Comparison of ENCODE assay signal across 12 cellular contexts in the genomic region with DNA sequence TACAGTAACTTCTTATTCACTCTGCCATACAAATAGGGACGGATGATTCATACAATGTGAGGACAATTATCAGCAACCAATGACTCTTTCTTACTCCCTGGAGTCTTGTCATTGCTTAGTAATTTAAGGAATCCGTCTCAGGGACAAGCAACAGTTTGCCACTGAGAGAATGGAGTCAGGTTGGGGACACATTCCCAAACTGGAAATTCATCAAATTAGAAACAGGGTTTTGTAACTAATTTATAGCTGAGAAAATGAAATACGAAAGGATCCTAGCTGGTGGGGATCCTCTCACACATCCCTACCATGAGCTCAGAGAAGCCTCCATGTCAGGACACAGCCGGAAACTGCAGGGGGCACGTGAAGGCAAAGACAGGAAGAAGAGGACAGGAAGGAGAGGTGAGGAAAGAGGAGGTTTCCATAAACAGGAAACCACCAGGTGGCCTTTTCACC. TPM values are rescaled to one million over a fixed set of nuclear protein-coding genes. Genes with fewer than 3 reads are reported as not detected.
DNase-seq lines count a peak whose midpoint lies in the region; ATAC-seq, FAIRE-seq and TF ChIP-seq lines count a peak whose summit lies in the region.
"Had no signal": no experiment of that assay in that cellular context is flagged by ENCODE, and none has a peak within 500 bp of the region (broad histone marks: within the 10 kb centered on the region; RNA-seq: fewer than 3 reads in every experiment).

No MANE protein-coding gene starts in this region.

- H4K20me1 ChIP-seq in keratinocyte (ENCODE audit: control insufficient read depth, extremely low read depth, insufficient read depth, low read length) = no peaks in the 10 kb centered on the region
- H4K20me1 ChIP-seq: BLaER1 had no signal

- CTCF ChIA-PET in AG04449 (lab: Yijun Ruan, JAX) = interaction anchor here (2.2 kb wide), 1 partner anchor 8 kb away, joined by 11 read pairs; no protein-coding TSS in a partner anchor

- H3K4me2 ChIP-seq in keratinocyte (ENCODE audit: control insufficient read depth, extremely low read depth, insufficient read depth, low read depth, low read length) = peak overlapping the region; percentile 2
- H3K4me2 ChIP-seq: BLaER1 had no signal

- POLR2A ChIA-PET in AG04449 (lab: Yijun Ruan, JAX) = interaction anchor here (1.4 kb wide), 1 partner anchor 9 kb away, joined by 12 read pairs; no protein-coding TSS in a partner anchor

- no peaks in the 10 kb centered on the region for H3K36me3 ChIP-seq in keratinocyte (ENCODE audit: control insufficient read depth in 2 of 2, extremely low read depth in 1 of 2, insufficient read depth in 2 of 2, low read length in 2 of 2)
- H3K36me3 ChIP-seq: BLaER1, HAP-1 had no signal

- in situ Hi-C loops in astrocyte of the spinal cord (cut with HindIII; ENCODE audit: low sequenced_read_pairs) = no loop called here

- DNase-seq in AG04449 (ENCODE audit: low read depth, low spot score) = peak; percentile 41
- peak; percentile 72 for DNase-seq in HS-5 (ENCODE audit: low read depth)
- DNase-seq in astrocyte of the spinal cord (ENCODE audit: low read depth, low spot score) = peak; percentile 65
- no peak for DNase-seq in keratinocyte (ENCODE audit: low read depth, low spot score)
- DNase-seq in stimulated activated naive CD8-positive, alpha-beta T cell treated with anti-CD3 and anti-CD28 coated beads, Interleukin-15, Interleukin-2, amounts not matched to agents 100 U/mL and 50 U/mL, for 24 hours = no peak
- DNase-seq in cerebellum (ENCODE audit: low spot score) = no peak
- DNase-seq in iPS-NIHi11 (ENCODE audit: low spot score) = no peak
- DNase-seq in NCI-H1092 treated with DMSO at 0.1 percent for 48 hours (lab: John Stamatoyannopoulos, UW) = no peak
- DNase-seq: NCI-H1105 treated with DMSO at 0.1 percent for 48 hours, small intestine had no signal

- H3K27ac ChIP-seq in keratinocyte (ENCODE audit: control insufficient read depth, insufficient read depth, low read length) = no peak overlapping the region
- H3K27ac ChIP-seq: BLaER1 had no signal

- H3K9me3 ChIP-seq in keratinocyte (ENCODE audit: control insufficient read depth, low read depth, low read length) = no peaks in the 10 kb centered on the region
- H3K9me3 ChIP-seq: BLaER1, HAP-1 had no signal

- no peak for ATAC-seq in stimulated activated naive CD8-positive, alpha-beta T cell treated with anti-CD3 and anti-CD28 coated beads, Interleukin-15, Interleukin-2, amounts not matched to agents 100 U/mL and 50 U/mL, for 24 hours

- H3K9ac ChIP-seq in keratinocyte (ENCODE audit: control insufficient read depth, extremely low read depth, insufficient read depth, low read length) = no peak overlapping the region
- H3K9ac ChIP-seq: BLaER1 had no signal

- H3K9me1 ChIP-seq in keratinocyte (ENCODE audit: control insufficient read depth, extremely low read depth, insufficient read depth, low read length) = no peaks in the 10 kb centered on the region

- no peaks in the 10 kb centered on the region for H3K27me3 ChIP-seq in keratinocyte (ENCODE audit: control insufficient read depth, extremely low read depth, insufficient read depth, low read length)
- H3K27me3 ChIP-seq: BLaER1 had no signal

- no peak overlapping the region for H2AFZ ChIP-seq in keratinocyte (ENCODE audit: control insufficient read depth, low read length)

- TF ChIP-seq CTCF in AG04449 (IDR thresholded peaks at IDR 0.05; ENCODE audit: insufficient read depth, low read length, missing control alignments) = no peak
- no peak for TF ChIP-seq CTCF in astrocyte of the spinal cord (IDR thresholded peaks at IDR 0.05; ENCODE audit: low read depth, low read length)
- no peak for TF ChIP-seq CTCF in keratinocyte (optimal IDR thresholded peaks at IDR 0.05 in 1 of 3, IDR thresholded peaks at IDR 0.05 in 1 of 3, conservative IDR thresholded peaks at IDR 0.05 in 1 of 3; ENCODE audit: extremely low read depth in 1 of 3, insufficient read depth in 2 of 3, low read length in 3 of 3)

- H3K4me3 ChIP-seq in AG04449 (ENCODE audit: low read depth, low read length) (no peak overlapping the region), astrocyte of the spinal cord (ENCODE audit: low read depth, low read length) (peak overlapping the region; percentile 8), keratinocyte (ENCODE audit: control insufficient read depth in 2 of 3, extremely low read depth in 1 of 3, insufficient read depth in 2 of 3, low read depth in 1 of 3, low read length in 3 of 3) (no peak overlapping the region)
- H3K4me3 ChIP-seq: BLaER1, HAP-1 had no signal

- no peak for FAIRE-seq in keratinocyte (lab: Jason Lieb, UNC)
- FAIRE-seq: small intestine had no signal

- H3K79me2 ChIP-seq in keratinocyte (ENCODE audit: control insufficient read depth, insufficient read depth, low read length) = no peaks in the 10 kb centered on the region

- peaks cover 12% of the 10 kb centered on the region for H3K4me1 ChIP-seq in keratinocyte (ENCODE audit: control insufficient read depth, extremely low read depth, insufficient read depth, low read length)

- dilution Hi-C loops in keratinocyte (cut with MboI; ENCODE audit: extremely low pct_ligation_motif_present, low sequenced_read_pairs) = no loop called here

RNA-seq across cellular contexts. Expression of a gene that starts 50.4 kb away (rescaled TPM):
- polyA plus RNA-seq in keratinocyte = 0.03 TPM in 1 of 3 replicates, not detected in the others
- polyA plus RNA-seq in keratinocyte (2011; ENCODE audit: low read depth) = 0.16 TPM
- not detected in 2 replicates for polyA plus RNA-seq in keratinocyte (2011; cell fraction: cytosol; rRNA removed)
- 0.06 TPM in 1 of 2 replicates, not detected in the other for polyA plus RNA-seq in keratinocyte (2011; cell fraction: nucleus; rRNA removed)
- not detected in 2 replicates for polyA plus RNA-seq in keratinocyte (2012; ENCODE audit: low replicate concordance)
- polyA minus RNA-seq in keratinocyte = not detected in 3 replicates
- polyA minus RNA-seq in keratinocyte (2011; cell fraction: cytosol; rRNA and poly(A)+ RNA removed) = not detected
- not detected in 2 replicates for polyA minus RNA-seq in keratinocyte (2011; cell fraction: nucleus; rRNA and poly(A)+ RNA removed)
- total RNA-seq in cerebellum = 17.7 TPM

Comparison
In these comparisons a context has a peak if more than half of its experiments do, and no peak if none do; other contexts are left out.
1. DNase-seq: peak in AG04449 (single experiment), HS-5 (single experiment) and astrocyte of the spinal cord (single experiment); none in keratinocyte (single experiment), stimulated activated naive CD8-positive, alpha-beta T cell treated with anti-CD3 and anti-CD28 coated beads, Interleukin-15, Interleukin-2, amounts not matched to agents 100 U/mL and 50 U/mL, for 24 hours (single experiment), cerebellum (single experiment), iPS-NIHi11 (single experiment) and NCI-H1092 treated with DMSO at 0.1 percent for 48 hours (single experiment).